ENCODE assay signal across 8 cellular contexts in the genomic region with DNA sequence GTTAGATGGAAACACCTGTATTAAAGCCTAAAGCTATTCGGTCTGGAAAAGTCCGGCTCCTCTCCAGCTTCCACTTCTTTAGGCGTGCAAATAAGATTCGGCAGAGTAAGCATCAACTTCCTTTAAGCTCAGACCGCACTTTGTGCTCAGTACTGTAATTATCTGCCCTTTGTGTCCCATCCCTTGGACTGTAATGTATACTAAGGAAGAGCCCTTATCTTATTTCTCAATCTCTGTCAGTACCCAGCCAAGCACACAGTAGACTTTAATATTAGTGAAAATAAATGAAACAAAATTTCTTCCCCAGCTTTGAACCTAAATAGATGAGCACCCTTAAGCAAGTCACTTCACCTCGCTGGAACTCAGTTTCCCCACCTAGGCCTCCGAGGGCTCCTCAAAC. TPM values are rescaled to one million over a fixed set of nuclear protein-coding genes. Genes with fewer than 3 reads are reported as not detected.
DNase-seq lines count a peak whose midpoint lies in the region; ATAC-seq and TF ChIP-seq lines count a peak whose summit lies in the region.

No MANE protein-coding gene starts in this region.

- peak overlapping the region; percentile 94 for H3K4me3 Mint-ChIP-seq in activated CD4-positive, alpha-beta T cell treated with anti-CD3 and anti-CD28 coated beads, Interleukin-2, amount 10 ng/mL, durations not matched to agents 24 days and 14 days
- peak overlapping the region; percentile 85 for H3K4me3 Mint-ChIP-seq in activated CD8-positive, alpha-beta T cell treated with anti-CD3 and anti-CD28 coated beads for 36 hours

- ATAC-seq in HG03460 (IDR thresholded peaks at IDR 0.05; ENCODE audit: unreplicated experiment): peak; percentile 27
- peak; percentile 4 for ATAC-seq in activated CD8-positive, alpha-beta T cell treated with anti-CD3 and anti-CD28 coated beads for 36 hours
- ATAC-seq in heart right ventricle: peak; percentile 6 to 52 (median 26)

- H3K27ac ChIP-seq in heart right ventricle: peak overlapping the region; percentile 41 to 92 (median 84)

- no peak for DNase-seq in activated CD4-positive, alpha-beta T cell treated with anti-CD3 and anti-CD28 coated beads, Interleukin-2, amount 10 ng/mL, durations not matched to agents 24 days and 14 days
- no peak for DNase-seq in activated CD4-positive, alpha-beta T cell treated with anti-CD3 and anti-CD28 coated beads for 1 hour
- no peak for DNase-seq in activated CD8-positive, alpha-beta T cell treated with anti-CD3 and anti-CD28 coated beads for 36 hours
- DNase-seq in heart right ventricle (no peak), retina (peak; percentile 31), NCI-H187 (lab: John Stamatoyannopoulos, UW) (no peak)
- DNase-seq in stimulated activated CD4-positive, alpha-beta T cell treated with anti-CD3 and anti-CD28 coated beads, Interleukin-4, amount 100 ng/mL, for 24 hours: no peak

- no peaks in the 10 kb centered on the region for H3K9me3 Mint-ChIP-seq in activated CD4-positive, alpha-beta T cell treated with anti-CD3 and anti-CD28 coated beads, Interleukin-2, amount 10 ng/mL, durations not matched to agents 24 days and 14 days
- H3K9me3 Mint-ChIP-seq in activated CD8-positive, alpha-beta T cell treated with anti-CD3 and anti-CD28 coated beads for 36 hours: peaks cover 6% of the 10 kb centered on the region

- peak overlapping the region; percentile 80 for H3K27ac Mint-ChIP-seq in activated CD4-positive, alpha-beta T cell treated with anti-CD3 and anti-CD28 coated beads, Interleukin-2, amount 10 ng/mL, durations not matched to agents 24 days and 14 days
- peak overlapping the region; percentile 85 for H3K27ac Mint-ChIP-seq in activated CD8-positive, alpha-beta T cell treated with anti-CD3 and anti-CD28 coated beads for 36 hours

- H3K36me3 ChIP-seq in heart right ventricle: no peaks in the 10 kb centered on the region

- POLR2A ChIA-PET in activated CD8-positive, alpha-beta T cell treated with anti-CD3 and anti-CD28 coated beads for 36 hours (lab: Charles Lee): interaction anchor here (0.7 to 2.4 kb wide), 7 partner anchors 13 to 499 kb away, joined by 3 to 11 read pairs (median 4); a partner anchor contains a TSS

- peaks cover 39% of the 10 kb centered on the region for H3K4me1 Mint-ChIP-seq in activated CD4-positive, alpha-beta T cell treated with anti-CD3 and anti-CD28 coated beads, Interleukin-2, amount 10 ng/mL, durations not matched to agents 24 days and 14 days
- peaks cover 49% of the 10 kb centered on the region for H3K4me1 Mint-ChIP-seq in activated CD8-positive, alpha-beta T cell treated with anti-CD3 and anti-CD28 coated beads for 36 hours (ENCODE audit: low read depth)

- peaks cover 27% of the 10 kb centered on the region for H3K36me3 Mint-ChIP-seq in activated CD4-positive, alpha-beta T cell treated with anti-CD3 and anti-CD28 coated beads, Interleukin-2, amount 10 ng/mL, durations not matched to agents 24 days and 14 days (ENCODE audit: low read depth)
- peaks cover 27% of the 10 kb centered on the region for H3K36me3 Mint-ChIP-seq in activated CD8-positive, alpha-beta T cell treated with anti-CD3 and anti-CD28 coated beads for 36 hours (ENCODE audit: low read depth)

- TF ChIP-seq CTCF in activated CD8-positive, alpha-beta T cell treated with anti-CD3 and anti-CD28 coated beads for 36 hours (IDR thresholded peaks at IDR 0.05): no peak
- TF ChIP-seq CTCF in heart right ventricle (IDR thresholded peaks at IDR 0.05): no peak

- no peaks in the 10 kb centered on the region for H3K27me3 ChIP-seq in heart right ventricle

- H3K27me3 Mint-ChIP-seq in activated CD4-positive, alpha-beta T cell treated with anti-CD3 and anti-CD28 coated beads, Interleukin-2, amount 10 ng/mL, durations not matched to agents 24 days and 14 days: no peaks in the 10 kb centered on the region
- H3K27me3 Mint-ChIP-seq in activated CD8-positive, alpha-beta T cell treated with anti-CD3 and anti-CD28 coated beads for 36 hours: no peaks in the 10 kb centered on the region

- peak overlapping the region; percentile 39 to 91 (median 68) for H3K4me3 ChIP-seq in heart right ventricle

- H3K4me1 ChIP-seq in heart right ventricle: peaks cover 4 to 41% (median 33%) of the 10 kb centered on the region in 9 donors

- intact Hi-C loops in activated CD4-positive, alpha-beta T cell treated with anti-CD3 and anti-CD28 coated beads, Interleukin-2, amount 10 ng/mL, durations not matched to agents 24 days and 14 days (cut with micrococcal nuclease): loop anchor here (1.0 kb wide), 2 partner anchors 9 to 141 kb away; a partner anchor contains a TSS
- intact Hi-C loops in activated CD8-positive, alpha-beta T cell treated with anti-CD3 and anti-CD28 coated beads for 36 hours (cut with micrococcal nuclease): loop anchor here (10.0 kb wide), 1 partner anchor 49 kb away; a partner anchor contains a TSS
- intact Hi-C loops in heart right ventricle (cut with DNase I): loop anchor here in 5 of 10 donors (5.0 to 10.0 kb wide), 5 partner anchors 33 to 143 kb away; a partner anchor contains a TSS

- 19 to 20% methylated on average over 7 of the region's 7 CpGs for WGBS in heart right ventricle, 2 donors

- peaks cover 0 to 2% (median 0%) of the 10 kb centered on the region in 11 donors for H3K9me3 ChIP-seq in heart right ventricle

- CTCF ChIA-PET in activated CD8-positive, alpha-beta T cell treated with anti-CD3 and anti-CD28 coated beads for 36 hours (lab: Charles Lee): interaction anchor here (0.7 to 3.3 kb wide), 11 partner anchors 9 to 444 kb away, joined by 3 to 44 read pairs (median 13); a partner anchor contains a TSS

RNA-seq across cellular contexts. Expression of a gene that starts 0.5 kb away (rescaled TPM):
- 5.5 and 6.1 TPM in 2 replicates for total RNA-seq in activated CD4-positive, alpha-beta T cell treated with anti-CD3 and anti-CD28 coated beads, Interleukin-2, amount 10 ng/mL, durations not matched to agents 24 days and 14 days
- 1 to 10 TPM; 5.4 to 5.6 TPM for total RNA-seq in activated CD8-positive, alpha-beta T cell treated with anti-CD3 and anti-CD28 coated beads for 36 hours
- 10 to 100 TPM in 1 of 10 donors, 1 to 10 TPM in 9; 3.0 to 15.2 (median 5.0) TPM for total RNA-seq in heart right ventricle
- 1 to 10 TPM; 1.5 to 2.3 TPM for polyA plus RNA-seq in heart right ventricle

RNA-seq across cellular contexts. Expression of a gene that starts 26.6 kb away (rescaled TPM):
- total RNA-seq in activated CD4-positive, alpha-beta T cell treated with anti-CD3 and anti-CD28 coated beads, Interleukin-2, amount 10 ng/mL, durations not matched to agents 24 days and 14 days: 14.0 and 15.6 TPM in 2 replicates
- 10 to 100 TPM; 28.0 to 30.9 TPM for total RNA-seq in activated CD8-positive, alpha-beta T cell treated with anti-CD3 and anti-CD28 coated beads for 36 hours
- total RNA-seq in heart right ventricle: 10 to 100 TPM; 11.3 to 19.6 (median 16.2) TPM
- 1 to 10 TPM; 3.6 to 6.4 TPM for polyA plus RNA-seq in heart right ventricle

RNA-seq across cellular contexts. Expression of a gene that starts 26.9 kb away (rescaled TPM):
- 14.5 and 15.1 TPM in 2 replicates for total RNA-seq in activated CD4-positive, alpha-beta T cell treated with anti-CD3 and anti-CD28 coated beads, Interleukin-2, amount 10 ng/mL, durations not matched to agents 24 days and 14 days
- 10 to 100 TPM; 13.3 to 14.2 TPM for total RNA-seq in activated CD8-positive, alpha-beta T cell treated with anti-CD3 and anti-CD28 coated beads for 36 hours
- 10 to 100 TPM in 3 of 10 donors, 1 to 10 TPM in 7; 7.4 to 11.1 (median 9.1) TPM for total RNA-seq in heart right ventricle
- polyA plus RNA-seq in heart right ventricle: 1 to 10 TPM; 4.4 to 6.4 TPM

RNA-seq across cellular contexts. Expression of a gene that starts 47.5 kb away (rescaled TPM):
- 46.9 and 47.1 TPM in 2 replicates for total RNA-seq in activated CD4-positive, alpha-beta T cell treated with anti-CD3 and anti-CD28 coated beads, Interleukin-2, amount 10 ng/mL, durations not matched to agents 24 days and 14 days
- 10 to 100 TPM; 61.4 to 63.4 TPM for total RNA-seq in activated CD8-positive, alpha-beta T cell treated with anti-CD3 and anti-CD28 coated beads for 36 hours
- total RNA-seq in heart right ventricle: 100 to 1,000 TPM; 101 to 186 (median 136) TPM
- 100 to 1,000 TPM in 1 of 2 donors, 10 to 100 TPM in 1; 52.2 to 105 TPM for polyA plus RNA-seq in heart right ventricle
